1 cellular context compared by ENCODE assay signal in the genomic region with DNA sequence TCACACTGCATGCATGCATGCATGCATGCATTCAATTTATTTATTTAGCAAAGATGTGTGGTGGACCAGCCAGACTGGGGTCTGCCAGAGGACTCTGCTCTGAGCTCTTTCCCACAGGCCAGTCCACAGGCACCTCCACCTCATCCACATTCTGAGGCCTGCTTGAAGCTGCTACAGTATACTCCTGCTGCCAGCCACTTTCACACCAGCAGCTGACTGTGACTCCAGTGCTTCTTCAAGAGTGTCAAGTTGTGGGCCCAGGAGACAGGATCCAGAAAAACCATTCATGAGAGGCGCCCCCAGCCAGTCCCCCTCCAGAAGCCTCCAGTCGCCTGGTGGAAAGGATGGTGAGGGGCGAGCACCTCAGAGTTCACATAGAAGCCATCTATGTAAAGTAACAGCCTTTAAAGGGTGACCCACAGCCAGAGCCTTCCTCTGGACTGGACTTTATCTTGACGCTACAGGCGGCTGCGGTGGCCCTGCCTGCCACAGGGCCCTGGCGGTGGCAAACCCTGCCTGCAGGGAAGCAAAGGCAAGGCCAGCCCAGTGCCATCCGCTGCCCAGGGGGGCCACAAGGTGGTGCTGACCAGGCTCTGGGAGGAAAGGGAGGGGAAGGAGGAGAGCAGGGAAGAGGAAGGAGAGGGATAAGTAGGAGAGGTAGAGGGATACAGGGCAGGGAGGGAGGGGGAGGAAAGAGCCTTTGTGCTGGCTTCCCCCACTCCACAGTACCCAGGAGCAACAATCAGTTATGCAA.
TF ChIP-seq lines count a peak whose summit lies in the region.

No MANE protein-coding gene starts in this region.

TF ChIP-seq in liver, 16 proteins besides CTCF, POLR2A, EP300 and RAD21 (continued from another document):
- TF ChIP-seq REST (IDR thresholded peaks at IDR 0.05) = no peak
- no peak for TF ChIP-seq ATF3 (IDR thresholded peaks at IDR 0.05)
- peak; percentile 21 to 25 for TF ChIP-seq HNF4A (conservative IDR thresholded peaks at IDR 0.05)
